In the genomic region with DNA sequence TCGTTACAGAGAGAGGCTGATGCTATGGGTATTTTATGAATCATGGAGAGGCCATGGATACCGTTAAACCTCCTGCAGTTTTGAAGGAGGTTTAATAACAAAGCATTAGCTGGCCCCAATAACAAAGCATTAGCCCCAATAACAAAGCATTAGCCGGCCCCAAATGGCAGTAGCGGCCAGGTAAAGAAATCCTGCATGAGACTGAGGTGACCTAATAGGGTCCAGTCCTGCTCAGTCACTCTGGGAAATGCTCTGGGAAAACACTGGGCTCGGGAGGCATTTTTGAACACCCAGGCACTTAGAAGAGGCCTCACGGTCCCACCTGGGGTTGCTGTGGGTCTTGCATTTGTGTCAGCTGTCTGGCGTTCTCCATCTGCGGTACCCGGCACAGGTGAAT, we compare ENCODE assay signal across 9 cellular contexts. TPM values are rescaled to one million over a fixed set of nuclear protein-coding genes. Genes with fewer than 3 reads are reported as not detected.
DNase-seq lines count a peak whose midpoint lies in the region; ATAC-seq, FAIRE-seq and TF ChIP-seq lines count a peak whose summit lies in the region.
"Had no signal": no experiment of that assay in that cellular context is flagged by ENCODE, and none has a peak within 500 bp of the region (broad histone marks: within the 10 kb centered on the region; RNA-seq: fewer than 3 reads in every experiment).

No MANE protein-coding gene starts in this region.

- H3K36me3 ChIP-seq in left ventricle myocardium inferior (no peaks in the 10 kb centered on the region), bronchial epithelial cell (ENCODE audit: control insufficient read depth, insufficient read depth, low read length) (no peaks in the 10 kb centered on the region), upper lobe of right lung (no peaks in the 10 kb centered on the region)

- peaks cover 64% of the 10 kb centered on the region for H3K4me1 ChIP-seq in left ventricle myocardium inferior
- peaks cover 60% of the 10 kb centered on the region for H3K4me1 ChIP-seq in mononuclear cell (ENCODE audit: insufficient read depth, low read length)
- peaks cover 33% of the 10 kb centered on the region for H3K4me1 ChIP-seq in upper lobe of right lung

- no peak for TF ChIP-seq CTCF in left ventricle myocardium inferior (IDR thresholded peaks at IDR 0.05; ENCODE audit: borderline replicate concordance)
- TF ChIP-seq CTCF in bronchial epithelial cell (IDR thresholded peaks at IDR 0.05; ENCODE audit: insufficient read depth, low read length, severe bottlenecking): no peak
- no peak for TF ChIP-seq CTCF in upper lobe of right lung (IDR thresholded peaks at IDR 0.05)

- no peak for ATAC-seq in left ventricle myocardium superior
- no peak for ATAC-seq in upper lobe of right lung

- intact Hi-C loops in left ventricle myocardium inferior (cut with micrococcal nuclease): no loop called here
- intact Hi-C loops in left ventricle myocardium superior (cut with micrococcal nuclease): no loop called here
- intact Hi-C loops in upper lobe of right lung (cut with DNase I): no loop called here

- FAIRE-seq in bronchial epithelial cell (lab: Jason Lieb, UNC): no peak

- DNase-seq in left ventricle myocardium inferior (no peak), left ventricle myocardium superior (no peak), bronchial epithelial cell (ENCODE audit: low read depth) (no peak), upper lobe of right lung (no peak), MV-4-11 (lab: John Stamatoyannopoulos, UW) (no peak), NOMO-1 (lab: John Stamatoyannopoulos, UW; ENCODE audit: unreplicated experiment in 2 of 2) (no peak)
- DNase-seq in activated CD4-positive, CD25-positive, alpha-beta regulatory T cell treated with anti-CD3 and anti-CD28 coated beads, Interleukin-2, amount 50 U/mL, for 72 hours: no peak
- DNase-seq: COR-L47 had no signal

- H3K27ac ChIP-seq in left ventricle myocardium inferior (replicated peaks): peak overlapping the region; percentile 94
- H3K27ac ChIP-seq in upper lobe of right lung: peak overlapping the region; percentile 94

- no peaks in the 10 kb centered on the region for H3K27me3 ChIP-seq in left ventricle myocardium inferior (ENCODE audit: low read depth)
- no peaks in the 10 kb centered on the region for H3K27me3 ChIP-seq in bronchial epithelial cell (ENCODE audit: control insufficient read depth, insufficient read depth, low read length)
- H3K27me3 ChIP-seq in mononuclear cell (ENCODE audit: insufficient read depth, low read length): no peaks in the 10 kb centered on the region
- no peaks in the 10 kb centered on the region for H3K27me3 ChIP-seq in upper lobe of right lung

- no peaks in the 10 kb centered on the region for H3K9me3 ChIP-seq in left ventricle myocardium inferior (replicated peaks)
- H3K9me3 ChIP-seq in mononuclear cell (ENCODE audit: low read depth, low read length): no peaks in the 10 kb centered on the region
- H3K9me3 ChIP-seq in upper lobe of right lung: no peaks in the 10 kb centered on the region

- H3K4me3 ChIP-seq in left ventricle myocardium inferior: peak overlapping the region; percentile 89
- H3K4me3 ChIP-seq in bronchial epithelial cell (ENCODE audit: low read depth, low read length): peak overlapping the region; percentile 67
- peak overlapping the region; percentile 82 for H3K4me3 ChIP-seq in mononuclear cell (ENCODE audit: low read length)
- H3K4me3 ChIP-seq in upper lobe of right lung: peak overlapping the region; percentile 81

RNA-seq across cellular contexts. Expression of a gene that starts 0.8 kb away (rescaled TPM):
- total RNA-seq in left ventricle myocardium inferior (13.8 TPM), left ventricle myocardium superior (14.7 TPM), bronchial epithelial cell (2.9 and 3.5 TPM in 2 replicates), mononuclear cell (48.8 TPM), upper lobe of right lung (56.0 TPM)
